ENCODE assay signal across 17 cellular contexts in genomic region chr9:98314381-98315066, GRCh38. TPM values are rescaled to one million over a fixed set of nuclear protein-coding genes. Genes with fewer than 3 reads are reported as not detected.
DNase-seq lines count a peak whose midpoint lies in the region; ATAC-seq, FAIRE-seq and TF ChIP-seq lines count a peak whose summit lies in the region.
"Had no signal": no experiment of that assay in that cellular context is flagged by ENCODE, and none has a peak within 500 bp of the region (broad histone marks: within the 10 kb centered on the region; RNA-seq: fewer than 3 reads in every experiment).

No MANE protein-coding gene starts in this region.

- no peak for TF ChIP-seq RAD21 in Ishikawa (IDR thresholded peaks at IDR 0.05; ENCODE audit: low read depth)

- H3K4me3 ChIP-seq in astrocyte (ENCODE audit: insufficient read depth, low read depth, low read length): no peak overlapping the region
- H3K4me3 ChIP-seq in kidney (ENCODE audit: low read length in 2 of 2): no peak overlapping the region
- no peak overlapping the region for H3K4me3 ChIP-seq in small intestine (ENCODE audit: low read depth in 1 of 2, low read length in 2 of 2)
- H3K4me3 ChIP-seq: body of pancreas, psoas muscle, SK-N-MC had no signal

- H3K27me3 ChIP-seq in astrocyte (ENCODE audit: insufficient read depth, low read length) (peaks cover 4% of the 10 kb centered on the region), small intestine (ENCODE audit: control insufficient read depth in 2 of 2, insufficient read depth in 2 of 2, low read length in 2 of 2) (no peaks in the 10 kb centered on the region)
- H3K27me3 ChIP-seq: body of pancreas had no signal

- WGBS in small intestine, 3 donors: 56 to 67% (median 63%) methylated on average over 6 of the region's 6 CpGs

- H3K9ac ChIP-seq in astrocyte (ENCODE audit: low read length) (no peak overlapping the region), kidney (ENCODE audit: low read length in 2 of 2) (no peak overlapping the region)

- ATAC-seq in GM21717 (IDR thresholded peaks at IDR 0.05; ENCODE audit: unreplicated experiment) (no peak), omental fat pad (ENCODE audit: low FRiP score) (no peak)
- ATAC-seq: stimulated activated naive CD8-positive, alpha-beta T cell treated with anti-CD3 and anti-CD28 coated beads, Interleukin-15, Interleukin-2, amounts not matched to agents 100 U/mL and 50 U/mL, for 24 hours had no signal

- no peak overlapping the region for H3K4me3 Mint-ChIP-seq in astrocyte (ENCODE audit: unreplicated experiment)

- H3K9me3 ChIP-seq in astrocyte (ENCODE audit: insufficient read depth, low read depth, low read length) (no peaks in the 10 kb centered on the region), kidney (ENCODE audit: control insufficient read depth in 1 of 2, low read length in 2 of 2) (no peaks in the 10 kb centered on the region), small intestine (ENCODE audit: control insufficient read depth, low read depth) (no peaks in the 10 kb centered on the region)
- H3K9me3 ChIP-seq: body of pancreas, psoas muscle had no signal

- H3K27me3 Mint-ChIP-seq in astrocyte (ENCODE audit: low read depth, unreplicated experiment): peaks cover 17% of the 10 kb centered on the region

- H3K27ac ChIP-seq in astrocyte (ENCODE audit: low read depth, low read length) (no peak overlapping the region), kidney (ENCODE audit: low read depth in 2 of 2, low read length in 2 of 2) (no peak overlapping the region), small intestine (ENCODE audit: low read depth in 1 of 2, low read length in 1 of 2) (no peak overlapping the region)
- H3K27ac ChIP-seq: body of pancreas, C4-2B, psoas muscle, SK-N-MC had no signal

- TF ChIP-seq CTCF in astrocyte (IDR thresholded peaks at IDR 0.05; ENCODE audit: insufficient read depth, low read depth, low read length) (no peak), kidney (IDR thresholded peaks at IDR 0.05; ENCODE audit: borderline replicate concordance, extremely low read depth, insufficient read depth) (no peak), GM20000 (IDR thresholded peaks at IDR 0.05; ENCODE audit: extremely low read depth, missing control alignments) (no peak), omental fat pad (IDR thresholded peaks at IDR 0.05) (no peak)

- no peaks in the 10 kb centered on the region for H4K20me1 ChIP-seq in astrocyte (ENCODE audit: insufficient read depth, low read length)

- H3K4me2 ChIP-seq in astrocyte (ENCODE audit: low read length): no peak overlapping the region

- H3K79me2 ChIP-seq in astrocyte (ENCODE audit: insufficient read depth, low read length): no peaks in the 10 kb centered on the region

- no peaks in the 10 kb centered on the region for H3K36me3 Mint-ChIP-seq in astrocyte (ENCODE audit: low read depth, unreplicated experiment)

- peaks cover 18% of the 10 kb centered on the region for H3K4me1 ChIP-seq in astrocyte (ENCODE audit: insufficient read depth, low read length)
- no peaks in the 10 kb centered on the region for H3K4me1 ChIP-seq in kidney (ENCODE audit: control insufficient read depth in 1 of 2, insufficient read depth in 1 of 2, low read depth in 1 of 2, low read length in 2 of 2)
- H3K4me1 ChIP-seq in small intestine (ENCODE audit: control insufficient read depth in 2 of 2, insufficient read depth in 1 of 2, low read depth in 1 of 2, low read length in 1 of 2): no peaks in the 10 kb centered on the region
- H3K4me1 ChIP-seq: body of pancreas, psoas muscle had no signal

- TF ChIP-seq EP300 in Ishikawa (IDR thresholded peaks at IDR 0.05; ENCODE audit: borderline replicate concordance): no peak

- FAIRE-seq in astrocyte (lab: Jason Lieb, UNC) (no peak), kidney (lab: Jason Lieb, UNC) (no peak), small intestine (lab: Jason Lieb, UNC) (no peak)
- FAIRE-seq: endometrium had no signal

- H2AFZ ChIP-seq in astrocyte (ENCODE audit: low read depth, low read length): no peak overlapping the region

- H3K9me3 Mint-ChIP-seq in astrocyte (ENCODE audit: unreplicated experiment): no peaks in the 10 kb centered on the region

- H3K36me3 ChIP-seq in astrocyte (ENCODE audit: insufficient read depth, low read length) (no peaks in the 10 kb centered on the region), kidney (ENCODE audit: control insufficient read depth in 1 of 2, insufficient read depth in 2 of 2, low read length in 2 of 2) (no peaks in the 10 kb centered on the region), small intestine (ENCODE audit: control insufficient read depth in 2 of 2, insufficient read depth in 2 of 2, low read length in 2 of 2) (no peaks in the 10 kb centered on the region)

- intact Hi-C loops in kidney (cut with DNase I): loop anchor here (5.0 kb wide), 1 partner anchor 463 kb away; no protein-coding TSS in a partner anchor

- peak; percentile 64 for DNase-seq in AG20443 (ENCODE audit: low spot score)
- DNase-seq in astrocyte (ENCODE audit: low read depth): peak; percentile 39
- DNase-seq in kidney: peak; percentile 59
- DNase-seq in small intestine: no peak
- DNase-seq in GM20000 (ENCODE audit: low spot score): no peak
- DNase-seq in omental fat pad (ENCODE audit: low spot score): no peak
- DNase-seq: activated CD4-positive, alpha-beta T cell treated with anti-CD3 and anti-CD28 coated beads for 1 hour; body of pancreas; NCI-H2227 treated with DMSO at 0.1 percent for 48 hours; psoas muscle; stimulated activated CD4-positive, alpha-beta T cell treated with anti-CD3 and anti-CD28 coated beads, Interleukin-4, amount 100 ng/mL, for 24 hours; stimulated activated naive CD8-positive, alpha-beta T cell treated with anti-CD3 and anti-CD28 coated beads, Interleukin-15, Interleukin-2, amounts not matched to agents 100 U/mL and 50 U/mL, for 24 hours had no signal

- H3K4me1 Mint-ChIP-seq in astrocyte (ENCODE audit: low read depth, unreplicated experiment): peaks cover 12% of the 10 kb centered on the region

- no peak overlapping the region for H3K27ac Mint-ChIP-seq in astrocyte (ENCODE audit: unreplicated experiment)

TF ChIP-seq in Ishikawa, 13 proteins besides CTCF, POLR2A, EP300 and RAD21:
- peak; percentile 51; the same call in 1 of the 2 replicates for TF ChIP-seq CEBPB (IDR thresholded peaks at IDR 0.05)
- no peak for TF ChIP-seq TEAD4 (IDR thresholded peaks at IDR 0.05)
- TF ChIP-seq TCF12 (IDR thresholded peaks at IDR 0.05; ENCODE audit: low read depth): no peak
- TF ChIP-seq, protein P1, sequence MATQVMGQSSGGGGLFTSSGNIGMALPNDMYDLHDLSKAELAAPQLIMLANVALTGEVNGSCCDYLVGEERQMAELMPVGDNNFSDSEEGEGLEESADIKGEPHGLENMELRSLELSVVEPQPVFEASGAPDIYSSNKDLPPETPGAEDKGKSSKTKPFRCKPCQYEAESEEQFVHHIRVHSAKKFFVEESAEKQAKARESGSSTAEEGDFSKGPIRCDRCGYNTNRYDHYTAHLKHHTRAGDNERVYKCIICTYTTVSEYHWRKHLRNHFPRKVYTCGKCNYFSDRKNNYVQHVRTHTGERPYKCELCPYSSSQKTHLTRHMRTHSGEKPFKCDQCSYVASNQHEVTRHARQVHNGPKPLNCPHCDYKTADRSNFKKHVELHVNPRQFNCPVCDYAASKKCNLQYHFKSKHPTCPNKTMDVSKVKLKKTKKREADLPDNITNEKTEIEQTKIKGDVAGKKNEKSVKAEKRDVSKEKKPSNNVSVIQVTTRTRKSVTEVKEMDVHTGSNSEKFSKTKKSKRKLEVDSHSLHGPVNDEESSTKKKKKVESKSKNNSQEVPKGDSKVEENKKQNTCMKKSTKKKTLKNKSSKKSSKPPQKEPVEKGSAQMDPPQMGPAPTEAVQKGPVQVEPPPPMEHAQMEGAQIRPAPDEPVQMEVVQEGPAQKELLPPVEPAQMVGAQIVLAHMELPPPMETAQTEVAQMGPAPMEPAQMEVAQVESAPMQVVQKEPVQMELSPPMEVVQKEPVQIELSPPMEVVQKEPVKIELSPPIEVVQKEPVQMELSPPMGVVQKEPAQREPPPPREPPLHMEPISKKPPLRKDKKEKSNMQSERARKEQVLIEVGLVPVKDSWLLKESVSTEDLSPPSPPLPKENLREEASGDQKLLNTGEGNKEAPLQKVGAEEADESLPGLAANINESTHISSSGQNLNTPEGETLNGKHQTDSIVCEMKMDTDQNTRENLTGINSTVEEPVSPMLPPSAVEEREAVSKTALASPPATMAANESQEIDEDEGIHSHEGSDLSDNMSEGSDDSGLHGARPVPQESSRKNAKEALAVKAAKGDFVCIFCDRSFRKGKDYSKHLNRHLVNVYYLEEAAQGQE (IDR thresholded peaks at IDR 0.05; ENCODE audit: low read depth): no peak

RNA-seq across cellular contexts. Expression of gene TBC1D2, which starts 59.1 kb away (rescaled TPM):
- total RNA-seq in astrocyte (9.6 and 10.2 TPM in 2 replicates), kidney (19.6 TPM), omental fat pad (10 to 100 TPM in 2 of 4 donors, 1 to 10 TPM in 2; 7.6 to 37.9 (median 12.4) TPM)
- polyA plus RNA-seq in kidney (ENCODE audit: insufficient read depth, low read depth, low replicate concordance) (7.7 TPM), small intestine (10 to 100 TPM; 12.2 to 42.0 (median 24.0) TPM)

Comparison
In these comparisons a context has a peak if more than half of its experiments do, and no peak if none do; other contexts are left out.
1. DNase-seq: peak in AG20443 (single experiment), astrocyte (single experiment) and kidney (single experiment); none in small intestine (single experiment), GM20000 (single experiment) and omental fat pad (single experiment).